ENCODE assay signal across 6 cellular contexts in the genomic region with DNA sequence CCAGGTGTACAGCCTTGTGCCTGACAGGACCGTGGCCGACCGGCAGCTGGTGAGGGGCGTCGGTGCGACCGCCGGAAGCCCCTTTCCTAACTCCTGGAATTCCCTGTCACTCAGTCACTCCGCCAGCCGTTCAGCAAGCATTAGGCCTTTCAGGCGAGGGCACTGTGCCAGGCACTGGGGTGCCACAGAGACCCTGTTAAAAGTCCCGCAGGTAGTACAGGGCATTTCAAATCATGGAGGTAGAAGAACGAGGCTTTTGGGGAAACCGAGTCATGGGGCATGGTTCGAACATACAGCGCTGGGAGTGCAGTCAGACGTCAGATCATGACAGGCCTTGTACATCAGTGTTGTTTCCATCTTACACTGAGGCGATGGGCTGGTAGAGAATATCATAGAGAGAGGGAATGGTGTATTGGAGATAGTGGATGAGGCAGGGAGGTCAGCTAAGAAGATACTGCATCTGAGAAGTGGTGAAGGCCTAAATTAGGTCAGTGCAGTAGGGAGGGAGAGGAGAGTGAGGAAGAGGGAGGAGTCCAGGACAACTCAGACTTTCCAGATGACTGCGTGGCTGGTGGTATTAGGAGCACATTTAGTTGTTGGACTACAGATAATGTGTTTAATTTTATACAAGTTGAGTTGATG. TPM values are rescaled to one million over a fixed set of nuclear protein-coding genes. Genes with fewer than 3 reads are reported as not detected.
DNase-seq lines count a peak whose midpoint lies in the region; ATAC-seq, FAIRE-seq and TF ChIP-seq lines count a peak whose summit lies in the region.

No MANE protein-coding gene starts in this region.

- no peak for TF ChIP-seq EP300 in A549 (IDR thresholded peaks at IDR 0.05)

- TF ChIP-seq POLR2A in A549 (IDR thresholded peaks at IDR 0.05; ENCODE audit: low read length), result no peak

- WGBS in A549 (ENCODE audit: missing lambda C conversion rate), result 14% methylated on average over 9 of the region's 19 CpGs

- TF ChIP-seq RAD21 in A549 (conservative IDR thresholded peaks at IDR 0.05 in 1 of 2, IDR thresholded peaks at IDR 0.05 in 1 of 2), result no peak

- POLR2A ChIA-PET in A549 (lab: Yijun Ruan, JAX), result interaction anchor here (0.5 to 1.8 kb wide), 2 partner anchors 14 to 155 kb away, joined by 3 to 13 read pairs; a partner anchor contains a TSS

- H3K9me3 ChIP-seq in A549, result no peaks in the 10 kb centered on the region

- ATAC-seq in A549, result no peak; a peak in 1 of 6 replicates

- no peak for TF ChIP-seq CTCF in A549 (IDR thresholded peaks at IDR 0.05)
- TF ChIP-seq CTCF in GM13976 (IDR thresholded peaks at IDR 0.05; ENCODE audit: borderline replicate concordance, control extremely low read depth, extremely low read depth, insufficient read depth, missing control alignments), result no peak

- DNase-seq in A549 (ENCODE audit: low read depth in 1 of 2, low spot score in 1 of 2) (no peak), M059J (ENCODE audit: low read depth) (peak; percentile 70), epithelial cell of prostate (ENCODE audit: low read depth, low spot score) (no peak), iPS-NIHi11 (ENCODE audit: low spot score) (no peak), GM13976 (ENCODE audit: low spot score) (no peak)

- peaks cover 17% of the 10 kb centered on the region; the same call in 1 of the 3 replicates for H3K4me1 ChIP-seq in A549

- H3K4me3 ChIP-seq in A549 (peak overlapping the region; percentile 72), skin epidermis (peak overlapping the region; percentile 43 to 82 (median 75))

- H3K4me2 ChIP-seq in A549, result peak overlapping the region; percentile 87

- in situ Hi-C loops in GM13976 (cut with MboI; ENCODE audit: low sequenced_read_pairs, unreplicated experiment), result no loop called here

- CTCF ChIA-PET in A549 (lab: Yijun Ruan, JAX), result interaction anchor here (1.3 to 2.2 kb wide), 3 partner anchors 16 to 21 kb away, joined by 5 to 10 read pairs (median 6); no protein-coding TSS in a partner anchor

- H3K27ac ChIP-seq in A549 (peak overlapping the region; percentile 89 to 93), epithelial cell of prostate (peak overlapping the region; percentile 97), skin epidermis (peak overlapping the region; percentile 51 to 98 (median 93))

- FAIRE-seq in A549 (lab: Jason Lieb, UNC), result no peak

TF ChIP-seq in A549, 52 proteins besides CTCF, POLR2A, EP300 and RAD21:
- TF ChIP-seq CHD4 (IDR thresholded peaks at IDR 0.05; ENCODE audit: borderline replicate concordance) (no peak), PHF8 (IDR thresholded peaks at IDR 0.05; ENCODE audit: borderline replicate concordance, low read depth) (0 out of 2 replicates have a peak, but pooled peaks have one; percentile 20), RARB (CRISPR knock-in tag; IDR thresholded peaks at IDR 0.05) (no peak)
- TF ChIP-seq, protein P1, sequence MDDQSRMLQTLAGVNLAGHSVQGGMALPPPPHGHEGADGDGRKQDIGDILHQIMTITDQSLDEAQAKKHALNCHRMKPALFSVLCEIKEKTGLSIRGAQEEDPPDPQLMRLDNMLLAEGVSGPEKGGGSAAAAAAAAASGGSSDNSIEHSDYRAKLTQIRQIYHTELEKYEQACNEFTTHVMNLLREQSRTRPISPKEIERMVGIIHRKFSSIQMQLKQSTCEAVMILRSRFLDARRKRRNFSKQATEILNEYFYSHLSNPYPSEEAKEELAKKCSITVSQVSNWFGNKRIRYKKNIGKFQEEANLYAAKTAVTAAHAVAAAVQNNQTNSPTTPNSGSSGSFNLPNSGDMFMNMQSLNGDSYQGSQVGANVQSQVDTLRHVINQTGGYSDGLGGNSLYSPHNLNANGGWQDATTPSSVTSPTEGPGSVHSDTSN (IDR thresholded peaks at IDR 0.05), result no peak

RNA-seq across cellular contexts. Expression of a gene that starts 0.9 kb away (rescaled TPM):
- 12.7 and 16.0 TPM in 2 replicates for polyA plus RNA-seq in A549 (2011; rRNA removed)
- polyA plus RNA-seq in A549 (2012; cell fraction: cytosol; rRNA removed), result 17.6 and 19.7 TPM in 2 replicates
- polyA plus RNA-seq in A549 (2012; cell fraction: nucleus; rRNA removed), result 53.1 and 54.8 TPM in 2 replicates
- 11.6 to 15.6 TPM (median 14.6 TPM) in 3 replicates for polyA plus RNA-seq in A549 (2017; fragmentation: RNase III; extraction: RNeasy Plus Mini Kit Qiagen cat#74134 plus additional on column Dnase treatment)
- polyA minus RNA-seq in A549 (2011; rRNA and poly(A)+ RNA removed), result 23.9 and 27.7 TPM in 2 replicates
- total RNA-seq in M059J (2014; rRNA removed; shearing (Covaris generic)), result 26.8 and 33.3 TPM in 2 replicates

RNA-seq across cellular contexts. Expression of a gene that starts 9.0 kb away (rescaled TPM):
- polyA plus RNA-seq in A549 (2011; rRNA removed) (1.6 and 1.8 TPM in 2 replicates), A549 (2017; fragmentation: RNase III; extraction: RNeasy Plus Mini Kit Qiagen cat#74134 plus additional on column Dnase treatment) (1.3 to 1.4 TPM (median 1.4 TPM) in 3 replicates)
- polyA plus RNA-seq in A549 (2012; cell fraction: cytosol; rRNA removed), result 1.0 and 1.6 TPM in 2 replicates
- 9.5 and 11.3 TPM in 2 replicates for polyA plus RNA-seq in A549 (2012; cell fraction: nucleus; rRNA removed)
- 2.3 and 3.5 TPM in 2 replicates for polyA minus RNA-seq in A549 (2011; rRNA and poly(A)+ RNA removed)
- total RNA-seq in M059J (2014; rRNA removed; shearing (Covaris generic)), result 4.1 and 5.6 TPM in 2 replicates

RNA-seq across cellular contexts. Expression of a gene that starts 13.9 kb away (rescaled TPM):
- polyA plus RNA-seq in A549 (2011; rRNA removed), result 20.8 and 23.4 TPM in 2 replicates
- polyA plus RNA-seq in A549 (2012; cell fraction: cytosol; rRNA removed), result 30.5 and 34.2 TPM in 2 replicates
- 161 and 164 TPM in 2 replicates for polyA plus RNA-seq in A549 (2012; cell fraction: nucleus; rRNA removed)
- polyA plus RNA-seq in A549 (2017; fragmentation: RNase III; extraction: RNeasy Plus Mini Kit Qiagen cat#74134 plus additional on column Dnase treatment), result 33.2 to 40.5 TPM (median 37.5 TPM) in 3 replicates
- 76.6 and 84.8 TPM in 2 replicates for polyA minus RNA-seq in A549 (2011; rRNA and poly(A)+ RNA removed)
- 60.4 and 72.3 TPM in 2 replicates for total RNA-seq in M059J (2014; rRNA removed; shearing (Covaris generic))

RNA-seq across cellular contexts. Expression of a gene that starts 14.1 kb away (rescaled TPM):
- polyA plus RNA-seq in A549 (2011; rRNA removed), result 54.1 and 64.2 TPM in 2 replicates
- 62.4 and 70.9 TPM in 2 replicates for polyA plus RNA-seq in A549 (2012; cell fraction: cytosol; rRNA removed)
- polyA plus RNA-seq in A549 (2012; cell fraction: nucleus; rRNA removed), result 34.0 and 43.5 TPM in 2 replicates
- 70.6 to 73.6 TPM (median 72.4 TPM) in 3 replicates for polyA plus RNA-seq in A549 (2017; fragmentation: RNase III; extraction: RNeasy Plus Mini Kit Qiagen cat#74134 plus additional on column Dnase treatment)
- polyA minus RNA-seq in A549 (2011; rRNA and poly(A)+ RNA removed), result 37.4 and 43.2 TPM in 2 replicates
- total RNA-seq in M059J (2014; rRNA removed; shearing (Covaris generic)), result 201 and 228 TPM in 2 replicates

RNA-seq across cellular contexts. Expression of a gene that starts 26.9 kb away (rescaled TPM):
- 5.6 and 8.6 TPM in 2 replicates for polyA plus RNA-seq in A549 (2011; rRNA removed)
- 0.33 and 0.54 TPM in 2 replicates for polyA plus RNA-seq in A549 (2012; cell fraction: cytosol; rRNA removed)
- 2.3 and 3.0 TPM in 2 replicates for polyA plus RNA-seq in A549 (2012; cell fraction: nucleus; rRNA removed)
- 2.7 to 4.9 TPM (median 4.4 TPM) in 3 replicates for polyA plus RNA-seq in A549 (2017; fragmentation: RNase III; extraction: RNeasy Plus Mini Kit Qiagen cat#74134 plus additional on column Dnase treatment)
- polyA minus RNA-seq in A549 (2011; rRNA and poly(A)+ RNA removed), result 8.3 and 8.6 TPM in 2 replicates
- 7.8 and 8.4 TPM in 2 replicates for total RNA-seq in M059J (2014; rRNA removed; shearing (Covaris generic))
